17 cellular contexts compared by ENCODE assay signal in genomic region chr1:94741510-94741909, GRCh38.
DNase-seq lines count a peak whose midpoint lies in the region; ATAC-seq and TF ChIP-seq lines count a peak whose summit lies in the region.
"Had no signal": no experiment of that assay in that cellular context is flagged by ENCODE, and none has a peak within 500 bp of the region (broad histone marks: within the 10 kb centered on the region; RNA-seq: fewer than 3 reads in every experiment).

No MANE protein-coding gene starts in this region.

- ATAC-seq in RWPE2 (ENCODE audit: low read depth) = peak; percentile 58; the same call in 2 of the 3 replicates
- ATAC-seq: activated naive CD4-positive, alpha-beta T cell treated with anti-CD3 and anti-CD28 coated beads, Interleukin-2, amount 50 U/mL, for 72 hours; mucosa of descending colon; stimulated activated naive CD8-positive, alpha-beta T cell treated with anti-CD3 and anti-CD28 coated beads, Interleukin-15, amount 100 ng/mL, for 72 hours had no signal

- H3K27ac Mint-ChIP-seq in HFFc6 = peak overlapping the region; percentile 48; the same call in 1 of the 2 replicates
- H3K27ac Mint-ChIP-seq: activated naive CD4-positive, alpha-beta T cell treated with anti-CD3 and anti-CD28 coated beads, Interleukin-2, amount 50 U/mL, for 72 hours had no signal

- H3K36me3 ChIP-seq in RWPE2 (ENCODE audit: low read depth) = no peaks in the 10 kb centered on the region
- H3K36me3 ChIP-seq: MG63, ovary had no signal

- no peak overlapping the region for H3K4me3 ChIP-seq in RWPE2 (ENCODE audit: severe bottlenecking)
- H3K4me3 ChIP-seq: MG63, mucosa of descending colon, ovary had no signal

- TF ChIP-seq CTCF in AG09319 (IDR thresholded peaks at IDR 0.05; ENCODE audit: low read depth, low read length) (peak; percentile 3; the same call in 1 of the 2 replicates), HFFc6 (IDR thresholded peaks at IDR 0.05) (peak; percentile 43; the same call in 1 of the 2 replicates), RWPE2 (IDR thresholded peaks at IDR 0.05; ENCODE audit: poor library complexity, severe bottlenecking) (peak; percentile 47)

- H3K27me3 Mint-ChIP-seq in HFFc6 (ENCODE audit: insufficient read depth) = peaks cover 2% of the 10 kb centered on the region

- H3K9me3 ChIP-seq in RWPE2 (ENCODE audit: severe bottlenecking) = no peaks in the 10 kb centered on the region
- H3K9me3 ChIP-seq: MG63, mucosa of descending colon, ovary had no signal

- peak overlapping the region; percentile 52 for H3K27ac ChIP-seq in RWPE2 (ENCODE audit: poor library complexity, severe bottlenecking)
- H3K27ac ChIP-seq: ovary had no signal

- H3K27me3 ChIP-seq in RWPE2 (ENCODE audit: insufficient read depth, poor library complexity, severe bottlenecking) = no peaks in the 10 kb centered on the region
- H3K27me3 ChIP-seq: MG63, ovary had no signal

- H3K4me3 Mint-ChIP-seq in HFFc6 = peak overlapping the region; percentile 20; the same call in 1 of the 2 replicates
- H3K4me3 Mint-ChIP-seq: stimulated activated naive CD8-positive, alpha-beta T cell treated with anti-CD3 and anti-CD28 coated beads, Interleukin-15, amount 100 ng/mL, for 72 hours had no signal

- H3K36me3 Mint-ChIP-seq in HFFc6 (ENCODE audit: low read depth) = no peaks in the 10 kb centered on the region
- H3K36me3 Mint-ChIP-seq: activated naive CD4-positive, alpha-beta T cell treated with anti-CD3 and anti-CD28 coated beads, Interleukin-2, amount 50 U/mL, for 72 hours had no signal

- DNase-seq in AG09319 (ENCODE audit: extremely low read depth, low read depth) (no peak), HFFc6 (no peak), RWPE2 (ENCODE audit: low spot score) (no peak), iris pigment epithelial cell (ENCODE audit: low read depth) (peak; percentile 53), amniotic stem cell (lab: John Stamatoyannopoulos, UW) (no peak), NCI-H82 (lab: John Stamatoyannopoulos, UW) (no peak), NCI-H2107 (lab: John Stamatoyannopoulos, UW) (no peak), dedifferentiated amniotic fluid mesenchymal stem cell (ENCODE audit: extremely low spot score) (no peak)
- DNase-seq: central memory CD4-positive, alpha-beta T cell; DMS153; MG63; mucosa of descending colon; NK-92 treated with Interleukin-12 subunit alpha and Interleukin-12 subunit beta, amount 100 ng/mL, for 24 hours; ovary; small intestine; stimulated activated naive CD8-positive, alpha-beta T cell treated with anti-CD3 and anti-CD28 coated beads, Interleukin-15, amount 100 ng/mL, for 72 hours had no signal

- H3K9me3 Mint-ChIP-seq in HFFc6 = no peaks in the 10 kb centered on the region
- H3K9me3 Mint-ChIP-seq: activated naive CD4-positive, alpha-beta T cell treated with anti-CD3 and anti-CD28 coated beads, Interleukin-2, amount 50 U/mL, for 72 hours; stimulated activated naive CD8-positive, alpha-beta T cell treated with anti-CD3 and anti-CD28 coated beads, Interleukin-15, amount 100 ng/mL, for 72 hours had no signal

- peaks cover 85% of the 10 kb centered on the region for H3K4me1 Mint-ChIP-seq in HFFc6 (ENCODE audit: low read depth)

- H3K4me1 ChIP-seq in RWPE2 (ENCODE audit: insufficient read depth, poor library complexity, severe bottlenecking) = peaks cover 26% of the 10 kb centered on the region
